ENCODE assay signal across 8 cellular contexts in the genomic region with DNA sequence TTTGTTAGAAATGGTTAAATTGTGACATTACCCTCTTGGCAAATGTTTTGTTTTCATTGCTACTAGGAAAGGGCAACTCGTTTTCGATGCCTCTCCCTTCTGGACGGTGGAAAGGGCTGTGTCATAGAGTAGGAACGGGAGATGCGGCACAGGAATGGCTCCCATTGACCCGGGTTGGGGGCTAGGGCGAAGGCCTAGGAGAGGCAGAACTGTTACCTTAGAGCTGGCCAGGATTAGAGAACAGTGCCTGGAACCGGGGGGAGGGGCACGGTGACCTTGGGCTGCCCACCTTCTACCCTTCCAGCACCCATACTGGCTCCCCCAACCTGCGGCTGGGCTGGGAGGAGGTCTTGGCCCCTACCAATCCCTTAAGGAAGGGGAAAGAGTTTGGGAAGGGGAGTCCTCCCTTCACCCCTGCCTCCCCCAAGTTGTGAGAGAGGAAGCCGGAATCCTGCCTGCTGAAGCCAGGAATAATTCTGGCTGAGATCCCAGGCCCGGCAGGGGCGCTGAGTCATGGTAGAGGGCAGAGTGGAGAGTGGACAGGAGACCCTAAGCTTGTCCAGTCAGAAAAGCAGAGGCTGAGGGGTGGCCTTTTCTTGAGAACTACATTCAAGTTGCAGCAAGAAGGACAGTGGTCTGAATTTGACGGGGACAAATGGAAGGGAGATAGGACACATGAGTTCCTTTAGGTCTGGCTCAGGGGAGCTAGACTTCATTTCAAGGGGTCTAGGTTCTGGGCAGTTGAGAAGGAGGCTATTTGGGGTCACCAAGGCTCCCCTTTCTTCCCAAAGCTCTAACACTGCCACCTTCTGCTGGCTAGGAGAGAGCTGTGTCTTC. TPM values are rescaled to one million over a fixed set of nuclear protein-coding genes. Genes with fewer than 3 reads are reported as not detected.
DNase-seq lines count a peak whose midpoint lies in the region; ATAC-seq and TF ChIP-seq lines count a peak whose summit lies in the region.

No MANE protein-coding gene starts in this region.

- peaks cover 0 to 4% of the 10 kb centered on the region in 2 donors for H3K36me3 ChIP-seq in left lung

- TF ChIP-seq CTCF in left lung (IDR thresholded peaks at IDR 0.05) = no peak

- H3K4me3 ChIP-seq in left lung = peak overlapping the region; percentile 5 to 27

- H3K4me1 ChIP-seq in left lung = peaks cover 89 to 100% of the 10 kb centered on the region in 2 donors

- no peaks in the 10 kb centered on the region for H3K9me3 ChIP-seq in left lung

- peak overlapping the region; percentile 93 to 98 for H3K27ac ChIP-seq in left lung
- H3K27ac ChIP-seq in substantia nigra (ENCODE audit: low read depth, low read length, poor library complexity, severe bottlenecking) = peak overlapping the region; percentile 92

- DNase-seq in DMS79 treated with DMSO at 0.1 percent for 48 hours (lab: John Stamatoyannopoulos, UW) (peak; percentile 49), NCI-H345 (lab: John Stamatoyannopoulos, UW) (peak; percentile 72), cerebellar cortex (ENCODE audit: low spot score) (peak; percentile 74), left lung (peak; percentile 82 to 85), substantia nigra (lab: John Stamatoyannopoulos, UW) (peak in 38 of 49 donors; percentile 16 to 87 (median 48)), amniotic stem cell (lab: John Stamatoyannopoulos, UW) (no peak)

- ATAC-seq in left lung = peak; percentile 24
- ATAC-seq in HG03432 (IDR thresholded peaks at IDR 0.05; ENCODE audit: unreplicated experiment) = no peak
- no peak for ATAC-seq in GM19463 (IDR thresholded peaks at IDR 0.05; ENCODE audit: unreplicated experiment)

- intact Hi-C loops in left lung (cut with DNase I) = no loop called here

- peaks cover 0 to 38% of the 10 kb centered on the region in 2 donors for H3K27me3 ChIP-seq in left lung

RNA-seq across cellular contexts. Expression of gene LMNA, which starts 8.2 kb away (rescaled TPM):
- total RNA-seq in left lung = 100 to 1,000 TPM; 425 to 437 TPM

RNA-seq across cellular contexts. Expression of gene SEMA4A, which starts 30.6 kb away (rescaled TPM):
- total RNA-seq in left lung = 10 to 100 TPM; 25.4 to 41.3 TPM

RNA-seq across cellular contexts. Expression of gene MEX3A, which starts 40.5 kb away (rescaled TPM):
- 1 to 10 TPM in 1 of 2 donors, under 1 TPM in 1; 0.86 to 3.6 TPM for total RNA-seq in left lung
